ENCODE assay signal across 8 cellular contexts in the genomic region with DNA sequence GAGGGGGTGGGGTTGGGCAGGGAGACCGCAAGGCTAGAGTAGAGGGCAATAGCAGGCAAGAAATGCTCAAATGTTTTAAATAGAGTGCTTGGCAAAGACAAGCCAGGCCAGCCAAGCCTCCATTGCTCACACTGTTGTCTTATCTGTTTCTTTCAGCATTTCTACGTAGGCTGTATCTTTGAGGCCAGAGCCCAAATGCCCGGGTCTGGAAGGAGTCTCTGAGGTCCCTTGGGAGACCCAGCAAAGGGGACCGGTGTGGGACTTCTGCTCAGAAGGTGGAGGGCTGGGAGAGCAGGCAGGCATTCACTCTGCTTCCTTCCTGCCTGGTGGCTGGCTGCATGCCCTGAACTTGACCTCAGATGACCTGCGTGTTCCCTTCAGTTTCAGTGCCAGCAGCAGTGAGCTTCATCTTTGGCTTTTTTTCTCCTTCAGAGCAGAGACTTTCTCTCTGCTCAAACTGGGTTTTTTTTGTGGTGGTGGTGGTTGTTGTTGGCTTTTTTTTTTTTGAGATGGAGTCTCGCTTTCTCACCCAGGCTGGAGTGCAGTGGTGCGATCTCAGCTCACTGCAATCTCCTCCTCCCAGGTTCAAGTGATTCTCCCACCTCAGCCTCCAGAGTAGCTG. TPM values are rescaled to one million over a fixed set of nuclear protein-coding genes. Genes with fewer than 3 reads are reported as not detected.
A peak's percentile ranks its signal among the peaks of the same experiment; 100 is the strongest.
DNase-seq lines count a peak whose midpoint lies in the region; ATAC-seq and TF ChIP-seq lines count a peak whose summit lies in the region.

No MANE protein-coding gene starts in this region.

- no peaks in the 10 kb centered on the region for H3K4me1 Mint-ChIP-seq in Calu3 (ENCODE audit: low read depth, unreplicated experiment)

- no peaks in the 10 kb centered on the region for H3K27me3 Mint-ChIP-seq in Calu3 (ENCODE audit: unreplicated experiment)

- H3K9me3 Mint-ChIP-seq in Calu3 (ENCODE audit: low read depth, unreplicated experiment): no peaks in the 10 kb centered on the region

- BruUV-seq in Calu3 (replicated peaks; lab: Mats Ljungman, UMichigan): no TSS peak

- CTCF ChIA-PET in Calu3 (lab: Charles Lee): interaction anchor here (0.5 to 0.6 kb wide), 2 partner anchors 142 to 294 kb away, joined by 3 to 4 read pairs; no protein-coding TSS in a partner anchor

- no peak overlapping the region for H3K27ac ChIP-seq in colonic mucosa

- DNase-seq in Calu3 (peak; percentile 28), colonic mucosa (peak; percentile 78), omental fat pad (ENCODE audit: low spot score) (peak; percentile 42), D341Med (ENCODE audit: low spot score) (no peak), H7 (no peak)

- H3K4me3 ChIP-seq in colonic mucosa (no peak overlapping the region), H7 (ENCODE audit: insufficient read depth, low read depth, low read length) (no peak overlapping the region)

- intact Hi-C loops in Calu3 (cut with micrococcal nuclease; ENCODE audit: unreplicated experiment) (no loop called here), colonic mucosa (cut with DNase I) (no loop called here)

- H3K4me1 ChIP-seq in colonic mucosa: peaks cover 14% of the 10 kb centered on the region

- H3K27me3 ChIP-seq in colonic mucosa (no peaks in the 10 kb centered on the region), H7 (ENCODE audit: control insufficient read depth, insufficient read depth, low read length) (no peaks in the 10 kb centered on the region)

- ATAC-seq in GM19328 (IDR thresholded peaks at IDR 0.05; ENCODE audit: unreplicated experiment) (peak; percentile 48), HG03432 (IDR thresholded peaks at IDR 0.05; ENCODE audit: unreplicated experiment) (peak; percentile 87), SK-N-SH treated with all-trans-retinoic acid at 6 μM for 48 hours (peak; percentile 70), omental fat pad (ENCODE audit: low FRiP score) (peak; percentile 45)

- H3K36me3 ChIP-seq in colonic mucosa (no peaks in the 10 kb centered on the region), H7 (replicated peaks; ENCODE audit: control insufficient read depth, insufficient read depth, low read length) (no peaks in the 10 kb centered on the region)

- H3K9ac ChIP-seq in colonic mucosa (ENCODE audit: low read depth in 2 of 2, low read length in 2 of 2): peak overlapping the region in 1 of 2 donors; percentile 28

- no peaks in the 10 kb centered on the region for H3K36me3 Mint-ChIP-seq in Calu3 (ENCODE audit: insufficient read depth, unreplicated experiment)

- no peak overlapping the region for H3K4me3 Mint-ChIP-seq in Calu3 (ENCODE audit: low read depth, unreplicated experiment)

- TF ChIP-seq CTCF in Calu3 (IDR thresholded peaks at IDR 0.05; ENCODE audit: unreplicated experiment) (no peak), colonic mucosa (IDR thresholded peaks at IDR 0.05) (no peak), omental fat pad (IDR thresholded peaks at IDR 0.05) (no peak)

- no peaks in the 10 kb centered on the region for H3K9me3 ChIP-seq in colonic mucosa

- H3K27ac Mint-ChIP-seq in Calu3 (ENCODE audit: unreplicated experiment): no peak overlapping the region

TF ChIP-seq in SK-N-SH treated with all-trans-retinoic acid at 6 μM for 48 hours, 23 proteins besides CTCF, POLR2A, EP300 and RAD21:
- TF ChIP-seq CSDC2 (CRISPR knock-in tag; IDR thresholded peaks at IDR 0.05) (no peak), ESRRG (CRISPR knock-in tag; IDR thresholded peaks at IDR 0.05) (no peak), SNAI2 (CRISPR knock-in tag; IDR thresholded peaks at IDR 0.05) (no peak), ISL1 (CRISPR knock-in tag; IDR thresholded peaks at IDR 0.05) (no peak), ZNF70 (CRISPR knock-in tag; IDR thresholded peaks at IDR 0.05) (no peak), ZC3H10 (CRISPR knock-in tag; IDR thresholded peaks at IDR 0.05) (no peak), TOX (CRISPR knock-in tag; IDR thresholded peaks at IDR 0.05; ENCODE audit: borderline replicate concordance) (no peak), ARNTL (CRISPR knock-in tag; IDR thresholded peaks at IDR 0.05; ENCODE audit: borderline replicate concordance, low read depth) (no peak), PPARA (CRISPR knock-in tag; IDR thresholded peaks at IDR 0.05; ENCODE audit: borderline replicate concordance) (no peak), ZNF8 (CRISPR knock-in tag; IDR thresholded peaks at IDR 0.05) (no peak), ZFP30 (CRISPR knock-in tag; IDR thresholded peaks at IDR 0.05) (no peak)

RNA-seq across cellular contexts. Expression of gene TET3, which starts 13.7 kb away (rescaled TPM):
- total RNA-seq in Calu3 (2022) (23.3 and 24.4 TPM in 2 replicates), colonic mucosa (10 to 100 TPM; 17.8 to 22.9 TPM), omental fat pad (10 to 100 TPM in 3 of 4 donors, 1 to 10 TPM in 1; 8.6 to 17.8 (median 11.4) TPM)
- 7.2 and 7.3 TPM in 2 replicates for total RNA-seq in H7 (2014; rRNA removed; shearing (Covaris generic))

RNA-seq across cellular contexts. Expression of gene DGUOK, which starts 44.3 kb away (rescaled TPM):
- total RNA-seq in Calu3 (2022) (78.6 and 82.8 TPM in 2 replicates), colonic mucosa (10 to 100 TPM; 55.0 to 56.3 TPM), omental fat pad (10 to 100 TPM; 30.5 to 38.9 (median 36.3) TPM)
- total RNA-seq in H7 (2014; rRNA removed; shearing (Covaris generic)): 80.7 and 82.9 TPM in 2 replicates

Comparison
In these comparisons a context has a peak if more than half of its experiments do, and no peak if none do; other contexts are left out.
1. DNase-seq: peak in Calu3 (single experiment), colonic mucosa (single experiment) and omental fat pad (single experiment); none in D341Med (single experiment) and H7 (single experiment).
2. Peak in every context shown above with its lines, with median percentiles within 50 percentile points of each other: ATAC-seq.